In genomic region chrX:71100581-71101505, GRCh38 we compare ENCODE assay signal across 1 cellular context.
A peak's percentile ranks its signal among the peaks of the same experiment; 100 is the strongest.
TF ChIP-seq lines count a peak whose summit lies in the region.

No MANE protein-coding gene starts in this region.

TF ChIP-seq in K562, 482 proteins besides CTCF, POLR2A, EP300 and RAD21:
- no peak for TF ChIP-seq ETV1 (tag; conservative IDR thresholded peaks at IDR 0.05; ENCODE audit: low read depth)
- TF ChIP-seq ZNF316 (IDR thresholded peaks at IDR 0.05): 0 out of 2 replicates have a peak, but pooled peaks have one; percentile 7
- TF ChIP-seq PRPF4 (IDR thresholded peaks at IDR 0.05; ENCODE audit: insufficient read depth, low read depth, low read length, poor library complexity, severe bottlenecking): no peak
- no peak for TF ChIP-seq NR2F6 (CRISPR knock-in tag; IDR thresholded peaks at IDR 0.05)
- no peak for TF ChIP-seq TAF1 (IDR thresholded peaks at IDR 0.05; ENCODE audit: control insufficient read depth, extremely low read depth, insufficient read depth, low read length, severe bottlenecking)
- no peak for TF ChIP-seq ELK3 (CRISPR knock-in tag; IDR thresholded peaks at IDR 0.05)
- no peak for TF ChIP-seq GATAD2B (IDR thresholded peaks at IDR 0.05; ENCODE audit: borderline replicate concordance)
- TF ChIP-seq THAP7 (CRISPR knock-in tag; IDR thresholded peaks at IDR 0.05): no peak
- TF ChIP-seq RBFOX2 (IDR thresholded peaks at IDR 0.05; ENCODE audit: low read depth, low read length): 0 out of 2 replicates have a peak, but pooled peaks have one; percentile 24
- no peak for TF ChIP-seq ELF1 (tag; IDR thresholded peaks at IDR 0.05)
- no peak for TF ChIP-seq STAT5A (IDR thresholded peaks at IDR 0.05; ENCODE audit: borderline replicate concordance, low read length)
- no peak for TF ChIP-seq TAF9B (IDR thresholded peaks at IDR 0.05; ENCODE audit: partially characterized antibody)
- TF ChIP-seq ZNF778 (CRISPR knock-in tag; IDR thresholded peaks at IDR 0.05): no peak
- no peak for TF ChIP-seq KAT8 (IDR thresholded peaks at IDR 0.05; ENCODE audit: low read depth)
- no peak for TF ChIP-seq ZNF444 (CRISPR knock-in tag; IDR thresholded peaks at IDR 0.05)
- TF ChIP-seq CXXC5 (CRISPR knock-in tag; IDR thresholded peaks at IDR 0.05): no peak
TF ChIP-seq in K562: peak in this region for 2.
